ENCODE assay signal across 11 cellular contexts in genomic region chr13:50989476-50989875, GRCh38.
DNase-seq lines count a peak whose midpoint lies in the region; ATAC-seq and TF ChIP-seq lines count a peak whose summit lies in the region.
"Had no signal": no experiment of that assay in that cellular context is flagged by ENCODE, and none has a peak within 500 bp of the region (broad histone marks: within the 10 kb centered on the region; RNA-seq: fewer than 3 reads in every experiment).

No MANE protein-coding gene starts in this region.

- H3K9me3 Mint-ChIP-seq in Calu3 (ENCODE audit: low read depth, unreplicated experiment) (peaks cover 3% of the 10 kb centered on the region), endothelial cell (ENCODE audit: unreplicated experiment) (no peaks in the 10 kb centered on the region)

- no TSS peak for BruUV-seq in Calu3 (replicated peaks; lab: Mats Ljungman, UMichigan)

- no peak overlapping the region for H3K4me3 ChIP-seq in right atrium auricular region
- no peak overlapping the region for H3K4me3 ChIP-seq in WERI-Rb-1 (ENCODE audit: low read depth, low read length)

- H3K36me3 Mint-ChIP-seq in Calu3 (ENCODE audit: insufficient read depth, unreplicated experiment) = no peaks in the 10 kb centered on the region
- no peaks in the 10 kb centered on the region for H3K36me3 Mint-ChIP-seq in endothelial cell (ENCODE audit: low read depth, unreplicated experiment)

- H3K4me3 Mint-ChIP-seq in Calu3 (ENCODE audit: low read depth, unreplicated experiment) = no peak overlapping the region
- H3K4me3 Mint-ChIP-seq in endothelial cell (ENCODE audit: unreplicated experiment) = no peak overlapping the region

- H3K4me1 Mint-ChIP-seq in Calu3 (ENCODE audit: low read depth, unreplicated experiment) = no peaks in the 10 kb centered on the region
- H3K4me1 Mint-ChIP-seq in endothelial cell (ENCODE audit: unreplicated experiment) = peaks cover 6% of the 10 kb centered on the region

- H3K27ac Mint-ChIP-seq in Calu3 (ENCODE audit: unreplicated experiment) (no peak overlapping the region), endothelial cell (ENCODE audit: unreplicated experiment) (no peak overlapping the region)

- DNase-seq in Right ventricle myocardium superior (peak; percentile 65), right atrium auricular region (ENCODE audit: low spot score) (no peak), WERI-Rb-1 (peak; percentile 25), iPS-NIHi11 (ENCODE audit: low spot score) (peak; percentile 62), germinal center (ENCODE audit: low spot score) (no peak), Calu3 (no peak), endothelial cell (ENCODE audit: low spot score) (no peak)
- DNase-seq: activated T-cell treated with anti-CD3 and anti-CD28 coated beads, Interleukin-2, amount 50 U/mL, for 1 hour; effector CD8-positive, alpha-beta T cell had no signal

- H3K36me3 ChIP-seq in right atrium auricular region (no peaks in the 10 kb centered on the region), WERI-Rb-1 (no peaks in the 10 kb centered on the region)

- H3K4me1 ChIP-seq in right atrium auricular region = peaks cover 0 to 16% of the 10 kb centered on the region in 2 donors

- no peaks in the 10 kb centered on the region for H3K9me3 ChIP-seq in right atrium auricular region
- no peaks in the 10 kb centered on the region for H3K9me3 ChIP-seq in WERI-Rb-1 (ENCODE audit: severe bottlenecking)

- ATAC-seq in Right ventricle myocardium superior (ENCODE audit: poor library complexity) (peak; percentile 76), HG03565 (IDR thresholded peaks at IDR 0.05; ENCODE audit: unreplicated experiment) (no peak)

- H3K27ac ChIP-seq in right atrium auricular region (no peak overlapping the region), WERI-Rb-1 (no peak overlapping the region)
- H3K27ac ChIP-seq: KMS-11 had no signal

- CTCF ChIA-PET in Calu3 (lab: Charles Lee) = interaction anchor here (0.8 kb wide), 1 partner anchor 339 kb away, joined by 3 read pairs; no protein-coding TSS in a partner anchor

- H3K27me3 ChIP-seq in right atrium auricular region (no peaks in the 10 kb centered on the region), WERI-Rb-1 (ENCODE audit: insufficient read depth, low read depth, severe bottlenecking) (no peaks in the 10 kb centered on the region)

- intact Hi-C loops in Right ventricle myocardium superior (cut with DNase I) = no loop called here
- intact Hi-C loops in Calu3 (cut with micrococcal nuclease; ENCODE audit: unreplicated experiment) = no loop called here

- TF ChIP-seq CTCF in right atrium auricular region (IDR thresholded peaks at IDR 0.05) (peak in 1 of 2 donors; percentile 53), WERI-Rb-1 (IDR thresholded peaks at IDR 0.05; ENCODE audit: low read depth, low read length) (peak; percentile 14; the same call in 1 of the 2 replicates), Calu3 (IDR thresholded peaks at IDR 0.05; ENCODE audit: unreplicated experiment) (no peak), endothelial cell (IDR thresholded peaks at IDR 0.05; ENCODE audit: unreplicated experiment) (no peak)

- no peaks in the 10 kb centered on the region for H3K27me3 Mint-ChIP-seq in Calu3 (ENCODE audit: unreplicated experiment)
- no peaks in the 10 kb centered on the region for H3K27me3 Mint-ChIP-seq in endothelial cell (ENCODE audit: unreplicated experiment)

Comparison
In these comparisons a context has a peak if more than half of its experiments do, and no peak if none do; other contexts are left out.
1. DNase-seq: peak in Right ventricle myocardium superior (single experiment), WERI-Rb-1 (single experiment) and iPS-NIHi11 (single experiment); none in right atrium auricular region (single experiment), germinal center (single experiment), Calu3 (single experiment) and endothelial cell (single experiment).